7 cellular contexts compared by ENCODE assay signal in genomic region chr10:26438534-26439269, GRCh38. TPM values are rescaled to one million over a fixed set of nuclear protein-coding genes. Genes with fewer than 3 reads are reported as not detected.
DNase-seq lines count a peak whose midpoint lies in the region; ATAC-seq and TF ChIP-seq lines count a peak whose summit lies in the region.

No MANE protein-coding gene starts in this region.

- H3K9me3 ChIP-seq in endodermal cell (ENCODE audit: control insufficient read depth, low read length) (no peaks in the 10 kb centered on the region), neural cell (ENCODE audit: low read length) (no peaks in the 10 kb centered on the region), tibial artery (no peaks in the 10 kb centered on the region)

- H3F3A ChIP-seq in neural cell (ENCODE audit: insufficient read depth, low read length, poor library complexity, severe bottlenecking), result no peaks in the 10 kb centered on the region

- TF ChIP-seq CTCF in endodermal cell (conservative IDR thresholded peaks at IDR 0.05) (no peak), neural cell (IDR thresholded peaks at IDR 0.05; ENCODE audit: poor library complexity, severe bottlenecking) (no peak), tibial artery (IDR thresholded peaks at IDR 0.05) (no peak)

- 33 to 36% methylated on average over 14 to 57 of the region's 57 CpGs for WGBS in endodermal cell (ENCODE audit: insufficient coverage in 1 of 2, insufficient read length in 1 of 2), 2 experiments

- no peak overlapping the region for H3K4me3 ChIP-seq in endodermal cell (ENCODE audit: low read length)
- H3K4me3 ChIP-seq in neural cell (ENCODE audit: low read length), result peak overlapping the region; percentile 15
- peak overlapping the region; percentile 43 to 54 for H3K4me3 ChIP-seq in tibial artery

- peak; percentile 63 to 68 for DNase-seq in activated CD4-positive, alpha-beta T cell treated with anti-CD3 and anti-CD28 coated beads, Interleukin-2, amount 50 U/mL, for 24 hours (ENCODE audit: low read depth in 1 of 2, low spot score in 1 of 2)
- DNase-seq in endodermal cell (peak; percentile 70), tibial artery (peak; percentile 21 to 68), NCI-H82 (lab: John Stamatoyannopoulos, UW) (no peak)

- no peak overlapping the region for H2AFZ ChIP-seq in neural cell (ENCODE audit: low read depth, low read length)

- no peak overlapping the region for H3K9ac ChIP-seq in endodermal cell (ENCODE audit: extremely low read depth, low read length, poor library complexity, severe bottlenecking)
- H3K9ac ChIP-seq in neural cell (ENCODE audit: low read length), result no peak overlapping the region

- H3K4me2 ChIP-seq in neural cell (ENCODE audit: low read length), result no peak overlapping the region

- H3K27ac ChIP-seq in endodermal cell (ENCODE audit: low read depth, low read length), result no peak overlapping the region
- H3K27ac ChIP-seq in neural cell (ENCODE audit: low read length), result no peak overlapping the region
- peak overlapping the region; percentile 14 to 35 for H3K27ac ChIP-seq in tibial artery

- TF ChIP-seq RAD21 in neural cell (conservative IDR thresholded peaks at IDR 0.05), result no peak

- H3K4me1 ChIP-seq in endodermal cell (ENCODE audit: control insufficient read depth, insufficient read depth, low read length) (no peaks in the 10 kb centered on the region), tibial artery (peaks cover 0 to 12% (median 3%) of the 10 kb centered on the region in 4 donors)

- intact Hi-C loops in tibial artery (cut with DNase I; ENCODE audit: low total_unique reads), result no loop called here

- peak overlapping the region; percentile 47 for H3K4me3 Mint-ChIP-seq in endodermal cell

- H3K27me3 ChIP-seq in endodermal cell (ENCODE audit: control insufficient read depth, insufficient read depth, low read length, poor library complexity, severe bottlenecking), result peaks cover 32% of the 10 kb centered on the region
- H3K27me3 ChIP-seq in neural cell (ENCODE audit: insufficient read depth, low read depth, low read length), result peaks cover 17% of the 10 kb centered on the region
- peaks cover 0 to 17% of the 10 kb centered on the region in 2 donors for H3K27me3 ChIP-seq in tibial artery

- H3K4me1 Mint-ChIP-seq in endodermal cell, result no peaks in the 10 kb centered on the region

- no peak overlapping the region for H3K27ac Mint-ChIP-seq in endodermal cell

- H4K20me1 ChIP-seq in neural cell (ENCODE audit: insufficient read depth), result no peaks in the 10 kb centered on the region

- no peaks in the 10 kb centered on the region for H3K9me2 ChIP-seq in neural cell (ENCODE audit: insufficient read depth, low read length)

- peaks cover 48% of the 10 kb centered on the region for H3K27me3 Mint-ChIP-seq in endodermal cell (ENCODE audit: insufficient read depth)

- H3K79me2 ChIP-seq in neural cell (replicated peaks; ENCODE audit: insufficient read depth, low read length), result no peaks in the 10 kb centered on the region

- H3K36me3 ChIP-seq in endodermal cell (ENCODE audit: control insufficient read depth, insufficient read depth, low read length) (no peaks in the 10 kb centered on the region), neural cell (ENCODE audit: insufficient read depth, low read length) (no peaks in the 10 kb centered on the region), tibial artery (no peaks in the 10 kb centered on the region)

- H3K9me3 Mint-ChIP-seq in endodermal cell, result no peaks in the 10 kb centered on the region

- ATAC-seq in GM19372 (IDR thresholded peaks at IDR 0.05; ENCODE audit: low read depth, unreplicated experiment), result peak; percentile 46
- ATAC-seq in HG03442 (IDR thresholded peaks at IDR 0.05; ENCODE audit: unreplicated experiment), result peak; percentile 73

- no peaks in the 10 kb centered on the region for H3K36me3 Mint-ChIP-seq in endodermal cell (ENCODE audit: low read depth)

- no peak for TF ChIP-seq EP300 in neural cell (conservative IDR thresholded peaks at IDR 0.05; ENCODE audit: poor library complexity, severe bottlenecking)

TF ChIP-seq in neural cell, 6 proteins besides CTCF, POLR2A, EP300 and RAD21:
- TF ChIP-seq SMC3 (conservative IDR thresholded peaks at IDR 0.05; ENCODE audit: poor library complexity) (no peak), TAF1 (IDR thresholded peaks at IDR 0.05; ENCODE audit: low read depth) (no peak)

RNA-seq across cellular contexts. Expression of gene APBB1IP, which starts 0.6 kb away (rescaled TPM):
- under 1 TPM; 0.24 TPM for total RNA-seq in endodermal cell
- not detected for polyA plus RNA-seq in endodermal cell (2013, experiment 1 of 2)
- polyA plus RNA-seq in endodermal cell (2013, experiment 2 of 2), result not detected
- polyA plus RNA-seq in neural cell, result not detected in 2 replicates
- polyA minus RNA-seq in neural cell, result not detected in 2 replicates

Comparison
In these comparisons a context has a peak if more than half of its experiments do, and no peak if none do; other contexts are left out.
1. H3K27ac ChIP-seq: peak in tibial artery (2 of 2); none in endodermal cell (single experiment) and neural cell (single experiment).